Comparison of ENCODE assay signal across 10 cellular contexts in the genomic region with DNA sequence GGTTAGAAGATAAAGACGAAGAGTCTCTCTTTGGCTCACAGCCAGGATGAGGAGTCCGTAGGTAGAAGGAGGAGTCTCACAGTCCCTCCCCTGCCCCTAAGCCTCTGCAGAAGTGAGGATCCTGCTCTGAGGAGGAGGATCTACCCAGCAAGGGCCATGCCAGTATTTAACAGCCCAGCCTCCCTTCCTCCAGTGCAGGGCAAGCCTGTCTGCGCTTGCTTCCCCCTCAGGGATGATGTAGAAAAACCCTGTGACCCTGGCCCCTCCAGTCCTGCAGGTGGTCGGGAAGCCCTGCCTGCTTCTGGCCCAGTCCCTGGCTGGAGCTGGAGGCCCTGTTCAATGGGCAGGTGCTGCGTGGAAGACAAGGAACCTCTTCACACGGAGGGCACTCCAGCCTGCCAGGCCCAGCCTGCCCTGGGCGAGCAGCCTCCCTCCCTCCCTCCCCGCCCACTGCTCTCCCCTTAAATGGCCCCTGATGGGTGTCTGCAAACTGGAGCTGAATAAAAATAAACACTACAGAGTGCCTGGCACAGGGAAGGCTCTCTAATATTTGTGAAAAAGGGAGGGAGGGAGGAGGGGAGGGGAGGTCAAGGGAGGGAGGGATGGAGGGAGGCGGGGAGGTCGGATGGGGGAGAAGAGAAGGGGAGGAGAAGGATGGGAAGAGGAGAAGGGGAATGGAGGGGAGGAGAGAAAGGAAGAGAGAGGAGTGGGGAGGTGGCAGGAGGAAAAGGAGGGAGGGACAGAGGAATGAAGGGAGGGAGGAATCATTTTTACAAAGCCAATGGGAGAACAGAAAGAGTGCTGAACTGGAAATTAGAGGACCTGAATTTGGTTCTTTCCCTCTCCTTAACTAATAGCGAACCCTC.
DNase-seq lines count a peak whose midpoint lies in the region; ATAC-seq, FAIRE-seq and TF ChIP-seq lines count a peak whose summit lies in the region.
"Had no signal": no experiment of that assay in that cellular context is flagged by ENCODE, and none has a peak within 500 bp of the region (broad histone marks: within the 10 kb centered on the region; RNA-seq: fewer than 3 reads in every experiment).

No MANE protein-coding gene starts in this region.

- H3K18ac ChIP-seq in H1 (ENCODE audit: extremely low read depth, low read length): no peak overlapping the region

- H3K27me3 Mint-ChIP-seq in T-cell: peaks cover 10 to 28% of the 10 kb centered on the region in 2 donors

- H3K4me3 ChIP-seq in H1 (ENCODE audit: extremely low read depth in 1 of 4, insufficient read depth in 2 of 4, low read depth in 3 of 4, low read length in 4 of 4) (peak overlapping the region in 1 of 4 experiments; percentile 8; a peak in 1 of 8 replicates), pancreas (no peak overlapping the region)

- no peaks in the 10 kb centered on the region for H3K79me2 ChIP-seq in H1 (ENCODE audit: control insufficient read depth in 1 of 2, insufficient read depth in 2 of 2, low read length in 2 of 2)

- H3K4me2 ChIP-seq in H1 (ENCODE audit: insufficient read depth in 1 of 2, low read depth in 2 of 2, low read length in 2 of 2): peak overlapping the region; percentile 9 to 45; a peak in 3 of 4 replicates
- H3K4me2 ChIP-seq: KMS-11 had no signal

- H2BK5ac ChIP-seq in H1 (ENCODE audit: low read depth, low read length): no peak overlapping the region

- no peak overlapping the region for H3K56ac ChIP-seq in H1 (replicated peaks; ENCODE audit: insufficient read length, low read depth, low read length)

- no peak for TF ChIP-seq EP300 in H1 (IDR thresholded peaks at IDR 0.05; ENCODE audit: borderline replicate concordance in 1 of 2, low read depth in 2 of 2, low read length in 2 of 2)

- no peak for TF ChIP-seq POLR2A in H1 (IDR thresholded peaks at IDR 0.05; ENCODE audit: control extremely low read depth in 1 of 2, low read depth in 2 of 2, low read length in 2 of 2)

- no peak overlapping the region for H2BK15ac ChIP-seq in H1 (ENCODE audit: low read length)

- no peaks in the 10 kb centered on the region for H3K36me3 Mint-ChIP-seq in stimulated activated effector memory CD8-positive, alpha-beta T cell treated with anti-CD3 and anti-CD28 coated beads, Interleukin-12 subunit alpha, Interleukin-12 subunit beta, amount 100 ng/mL, for 72 hours
- peaks cover 5% of the 10 kb centered on the region for H3K36me3 Mint-ChIP-seq in T-cell

- H3K36me3 ChIP-seq in H1 (ENCODE audit: control insufficient read depth in 2 of 4, insufficient read depth in 4 of 4, low read length in 3 of 4): no peaks in the 10 kb centered on the region; a peak in 1 of 8 replicates
- H3K36me3 ChIP-seq in pancreas: no peaks in the 10 kb centered on the region

- no peak overlapping the region for H2BK120ac ChIP-seq in H1 (replicated peaks; ENCODE audit: low read depth, low read length)

- no peak overlapping the region for H2AK5ac ChIP-seq in H1 (ENCODE audit: low read depth, low read length)

- no peaks in the 10 kb centered on the region for H3K79me1 ChIP-seq in H1 (ENCODE audit: low read depth, low read length)

- peaks cover 10 to 17% of the 10 kb centered on the region in 2 experiments; a peak in 3 of 4 replicates for H3K9me3 ChIP-seq in H1 (ENCODE audit: insufficient read depth in 2 of 2, low read depth in 1 of 2, low read length in 1 of 2)
- H3K9me3 ChIP-seq in pancreas: no peaks in the 10 kb centered on the region

- H2BK12ac ChIP-seq in H1 (ENCODE audit: low read depth, low read length): no peak overlapping the region; the same call in 1 of the 2 replicates

- H4K8ac ChIP-seq in H1 (ENCODE audit: extremely low read depth, insufficient read depth, low read length): no peak overlapping the region; the same call in 1 of the 2 replicates

- DNase-seq in DMS79 treated with DMSO at 0.1 percent for 48 hours (lab: John Stamatoyannopoulos, UW): peak; percentile 86
- peak; percentile 53 for DNase-seq in NCI-H2171 treated with DMSO at 0.1 percent for 48 hours (lab: John Stamatoyannopoulos, UW)
- no peak for DNase-seq in H1 (ENCODE audit: low read depth in 1 of 2, low spot score in 2 of 2)
- DNase-seq in pancreas: no peak
- no peak for DNase-seq in stimulated activated effector memory CD8-positive, alpha-beta T cell treated with anti-CD3 and anti-CD28 coated beads, Interleukin-12 subunit alpha, Interleukin-12 subunit beta, amount 100 ng/mL, for 72 hours (ENCODE audit: low spot score in 2 of 2)
- DNase-seq in T-cell: no peak
- DNase-seq in GM19239 (ENCODE audit: insufficient read length, low spot score): no peak

- CTCF ChIA-PET in H1 (lab: Charles Lee; ENCODE audit: partially characterized antibody): interaction anchor here (0.7 to 3.2 kb wide), 6 partner anchors 10 to 278 kb away, joined by 3 to 13 read pairs (median 4); no protein-coding TSS in a partner anchor
- CTCF ChIA-PET in T-cell (lab: Charles Lee): interaction anchor here in 1 of 2 donors (0.7 kb wide), 1 partner anchor 845 kb away, joined by 3 read pairs; no protein-coding TSS in a partner anchor

- no peaks in the 10 kb centered on the region for H3K4me1 Mint-ChIP-seq in stimulated activated effector memory CD8-positive, alpha-beta T cell treated with anti-CD3 and anti-CD28 coated beads, Interleukin-12 subunit alpha, Interleukin-12 subunit beta, amount 100 ng/mL, for 72 hours
- H3K4me1 Mint-ChIP-seq in T-cell: no peaks in the 10 kb centered on the region

- H3K23me2 ChIP-seq in H1 (ENCODE audit: low read depth, low read length): no peaks in the 10 kb centered on the region

- no peak overlapping the region for H3K4ac ChIP-seq in H1 (replicated peaks; ENCODE audit: insufficient read length, low read depth, low read length)

- peaks cover 6% of the 10 kb centered on the region for H3K9me3 Mint-ChIP-seq in stimulated activated effector memory CD8-positive, alpha-beta T cell treated with anti-CD3 and anti-CD28 coated beads, Interleukin-12 subunit alpha, Interleukin-12 subunit beta, amount 100 ng/mL, for 72 hours
- peaks cover 0 to 19% (median 11%) of the 10 kb centered on the region in 3 donors for H3K9me3 Mint-ChIP-seq in T-cell

- FAIRE-seq in H1 (lab: Jason Lieb, UNC): no peak
- no peak for FAIRE-seq in pancreas (lab: Jason Lieb, UNC)
- no peak for FAIRE-seq in GM19239 (lab: Jason Lieb, UNC)

- POLR2A ChIA-PET in H1 (lab: Charles Lee; ENCODE audit: partially characterized antibody): interaction anchor here (1.2 kb wide), 1 partner anchor 11 kb away, joined by 3 read pairs; no protein-coding TSS in a partner anchor
- POLR2A ChIA-PET in T-cell (lab: Charles Lee): interaction anchor here in 1 of 2 donors (0.5 kb wide), 1 partner anchor 10 kb away, joined by 3 read pairs; no protein-coding TSS in a partner anchor

- H3K4me3 Mint-ChIP-seq in stimulated activated effector memory CD8-positive, alpha-beta T cell treated with anti-CD3 and anti-CD28 coated beads, Interleukin-12 subunit alpha, Interleukin-12 subunit beta, amount 100 ng/mL, for 72 hours: no peak overlapping the region
- H3K4me3 Mint-ChIP-seq in T-cell: no peak overlapping the region
- H3K4me3 Mint-ChIP-seq: activated naive CD8-positive, alpha-beta T cell had no signal

- H2AFZ ChIP-seq in H1 (ENCODE audit: low read length): no peak overlapping the region

- no peak overlapping the region for H3K14ac ChIP-seq in H1 (ENCODE audit: insufficient read length)

- ATAC-seq in pancreas: peak in 3 of 4 donors; percentile 35 to 64 (median 36)
- ATAC-seq in HG03095 (IDR thresholded peaks at IDR 0.05; ENCODE audit: unreplicated experiment): no peak
- ATAC-seq in stimulated activated effector memory CD8-positive, alpha-beta T cell treated with anti-CD3 and anti-CD28 coated beads, Interleukin-12 subunit alpha, Interleukin-12 subunit beta, amount 100 ng/mL, for 72 hours: no peak
- no peak for ATAC-seq in T-cell (replicated peaks in 1 of 4)

- H3K27ac Mint-ChIP-seq in stimulated activated effector memory CD8-positive, alpha-beta T cell treated with anti-CD3 and anti-CD28 coated beads, Interleukin-12 subunit alpha, Interleukin-12 subunit beta, amount 100 ng/mL, for 72 hours: no peak overlapping the region
- H3K27ac Mint-ChIP-seq in T-cell: no peak overlapping the region
- H3K27ac Mint-ChIP-seq: activated naive CD8-positive, alpha-beta T cell had no signal

- no peak overlapping the region for H4K5ac ChIP-seq in H1 (ENCODE audit: insufficient read length, low read depth, low read length)

- H3K23ac ChIP-seq in H1 (ENCODE audit: insufficient read length): no peak overlapping the region

- TF ChIP-seq CTCF in H1 (IDR thresholded peaks at IDR 0.05; ENCODE audit: control extremely low read depth in 1 of 3, insufficient read depth in 1 of 3, low read depth in 1 of 3, low read length in 3 of 3) (no peak), pancreas (IDR thresholded peaks at IDR 0.05) (no peak)

- H3K27me3 ChIP-seq in H1 (replicated peaks in 1 of 4; ENCODE audit: control insufficient read depth in 3 of 4, extremely low read depth in 1 of 4, insufficient read depth in 3 of 4, low read length in 3 of 4) (peaks cover 0 to 41% (median 33%) of the 10 kb centered on the region in 4 experiments; a peak in 4 of 7 replicates), pancreas (no peaks in the 10 kb centered on the region)

- no peaks in the 10 kb centered on the region for H4K20me1 ChIP-seq in H1 (replicated peaks in 1 of 2; ENCODE audit: control insufficient read depth in 1 of 2, insufficient read depth in 2 of 2, low read length in 2 of 2)

- 54 to 100% methylated on average over 1 to 4 of the region's 11 CpGs for WGBS in H1 (ENCODE audit: extremely low coverage in 1 of 2, insufficient coverage in 1 of 2, insufficient read length in 1 of 2, insufficient replicate concordance in 2 of 2, low coverage in 1 of 2, low lambda C conversion rate in 2 of 2, missing lambda C conversion rate in 1 of 2), 2 experiments
- WGBS in pancreas, 2 donors: 24% methylated on average over 11 of the region's 11 CpGs

- intact Hi-C loops in pancreas (cut with DNase I): no loop called here

- H3K9ac ChIP-seq in H1 (replicated peaks in 1 of 4; ENCODE audit: extremely low read depth in 1 of 4, low read depth in 3 of 4, low read length in 3 of 4): no peak overlapping the region
- H3K9ac ChIP-seq: KMS-11 had no signal

- peaks cover 0 to 14% (median 12%) of the 10 kb centered on the region in 4 experiments; a peak in 6 of 7 replicates for H3K4me1 ChIP-seq in H1 (replicated peaks in 1 of 4; ENCODE audit: control insufficient read depth in 3 of 4, insufficient read depth in 4 of 4, low read length in 3 of 4)
- no peaks in the 10 kb centered on the region for H3K4me1 ChIP-seq in pancreas

- H4K91ac ChIP-seq in H1 (replicated peaks; ENCODE audit: insufficient read length, low read length): no peak overlapping the region

- no peak for TF ChIP-seq RAD21 in H1 (IDR thresholded peaks at IDR 0.05 in 1 of 2, conservative IDR thresholded peaks at IDR 0.05 in 1 of 2; ENCODE audit: low read depth in 2 of 2, low read length in 2 of 2)

- no peak overlapping the region for H2BK20ac ChIP-seq in H1 (ENCODE audit: low read length)

- no peak overlapping the region for H3K27ac ChIP-seq in H1 (ENCODE audit: low read depth, low read length)
- no peak overlapping the region for H3K27ac ChIP-seq in pancreas
- H3K27ac ChIP-seq: KMS-11 had no signal

TF ChIP-seq in H1, 55 proteins besides CTCF, POLR2A, EP300 and RAD21 (continues in another document):
- TF ChIP-seq RNF2 (IDR thresholded peaks at IDR 0.05; ENCODE audit: borderline replicate concordance, low read depth, low read length, missing control alignments, poor library complexity, severe bottlenecking) (no peak), YY1 (IDR thresholded peaks at IDR 0.05; ENCODE audit: low read depth, low read length) (no peak), TEAD4 (IDR thresholded peaks at IDR 0.05; ENCODE audit: low read depth, low read length) (no peak)

Comparison
In these comparisons a context has a peak if more than half of its experiments do, and no peak if none do; other contexts are left out.
1. DNase-seq: peak in DMS79 treated with DMSO at 0.1 percent for 48 hours (single experiment) and NCI-H2171 treated with DMSO at 0.1 percent for 48 hours (single experiment); none in H1 (0 of 2), pancreas (0 of 6), stimulated activated effector memory CD8-positive, alpha-beta T cell treated with anti-CD3 and anti-CD28 coated beads, Interleukin-12 subunit alpha, Interleukin-12 subunit beta, amount 100 ng/mL, for 72 hours (0 of 2), T-cell (0 of 34) and GM19239 (single experiment).
2. ATAC-seq: peak in pancreas (3 of 4); none in HG03095 (single experiment), stimulated activated effector memory CD8-positive, alpha-beta T cell treated with anti-CD3 and anti-CD28 coated beads, Interleukin-12 subunit alpha, Interleukin-12 subunit beta, amount 100 ng/mL, for 72 hours (single experiment) and T-cell (0 of 4).